Comparison of ENCODE assay signal across 17 cellular contexts in the genomic region with DNA sequence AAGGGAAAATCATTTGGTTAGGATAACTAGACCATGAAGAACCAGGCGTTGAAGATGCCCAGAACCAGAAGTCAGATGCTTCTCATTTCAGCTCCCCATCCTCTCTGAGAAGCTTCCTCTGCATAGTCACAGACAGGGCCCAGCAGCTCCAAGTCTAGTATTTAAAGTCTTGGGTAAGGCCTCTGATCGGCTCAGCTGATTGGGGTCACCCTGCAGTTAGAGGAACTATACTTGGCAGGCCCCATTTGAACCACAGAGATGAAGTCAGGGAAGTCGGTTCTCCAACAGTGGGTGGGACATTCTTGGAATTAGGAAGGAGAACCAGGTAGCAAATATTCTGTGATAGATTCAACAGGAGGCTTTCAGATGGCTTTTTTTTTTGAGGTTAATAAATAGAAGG. TPM values are rescaled to one million over a fixed set of nuclear protein-coding genes. Genes with fewer than 3 reads are reported as not detected.
"Had no signal": no experiment of that assay in that cellular context is flagged by ENCODE, and none has a peak within 500 bp of the region (broad histone marks: within the 10 kb centered on the region; RNA-seq: fewer than 3 reads in every experiment).

No MANE protein-coding gene starts in this region.

- DNase-seq: effector CD4-positive, alpha-beta T cell; endodermal cell; erythroblast; foreskin melanocyte; head of caudate nucleus; kidney; left cardiac atrium; left ventricle myocardium superior; mesendoderm; naive B cell; stimulated activated CD4-positive, alpha-beta T cell treated with anti-CD3 and anti-CD28 coated beads, Interleukin-2, amount 100 ng/mL, for 48 hours; stimulated activated naive CD4-positive, alpha-beta T cell treated with Interleukin-2 at 50 U/mL for 16 hours; trophoblast cell had no signal

- ATAC-seq: left cardiac atrium, left ventricle myocardium superior had no signal

- H3K4me3 Mint-ChIP-seq: endodermal cell, naive B cell, nephron had no signal

- H3K4me1 Mint-ChIP-seq: naive B cell, nephron had no signal

- H3K27ac Mint-ChIP-seq: endodermal cell, naive B cell, nephron had no signal

- H3K9me3 Mint-ChIP-seq: naive B cell, nephron had no signal

RNA-seq across cellular contexts. Expression of a gene that starts 48.3 kb away (rescaled TPM):
- total RNA-seq: dermis microvascular lymphatic vessel endothelial cell, lung microvascular endothelial cell had no signal
- polyA plus RNA-seq: endothelial cell of umbilical vein had no signal
